30 cellular contexts compared by ENCODE assay signal in genomic region chr3:147956615-147957014, GRCh38.
"Had no signal": no experiment of that assay in that cellular context is flagged by ENCODE, and none has a peak within 500 bp of the region (broad histone marks: within the 10 kb centered on the region; RNA-seq: fewer than 3 reads in every experiment).

No MANE protein-coding gene starts in this region.

- H3K27me3 ChIP-seq: left lung, pancreas, sigmoid colon, spleen, suprapubic skin, tibial artery, upper lobe of right lung had no signal

- H3K27ac ChIP-seq: left lung, lower lobe of right lung, pancreas, prostate gland, sigmoid colon, spleen, suprapubic skin, thoracic aorta, tibial artery, upper lobe of right lung had no signal

- H3K4me1 ChIP-seq: left lung, lower lobe of right lung, pancreas, prostate gland, sigmoid colon, spleen, suprapubic skin, tibial artery, upper lobe of right lung had no signal

- H3K4me1 Mint-ChIP-seq: immature natural killer cell; naive thymus-derived CD8-positive, alpha-beta T cell; nephron; stimulated activated effector memory CD8-positive, alpha-beta T cell treated with anti-CD3 and anti-CD28 coated beads, Interleukin-12 subunit alpha, Interleukin-12 subunit beta, amount 100 ng/mL, for 72 hours had no signal

- H3K27ac Mint-ChIP-seq: immature natural killer cell; naive thymus-derived CD8-positive, alpha-beta T cell; nephron; stimulated activated effector memory CD8-positive, alpha-beta T cell treated with anti-CD3 and anti-CD28 coated beads, Interleukin-12 subunit alpha, Interleukin-12 subunit beta, amount 100 ng/mL, for 72 hours; stimulated activated naive CD8-positive, alpha-beta T cell treated with anti-CD3 and anti-CD28 coated beads, Interleukin-15, Interleukin-2, amounts not matched to agents 100 ng/mL and 50 ng/mL, for 24 hours had no signal

- H3K9me3 ChIP-seq: lower lobe of right lung, pancreas, prostate gland, suprapubic skin, thoracic aorta, tibial artery had no signal

- DNase-seq: immature natural killer cell; kidney; left colon; left lung; lower lobe of right lung; mammary epithelial cell; mesenchymal stem cell; naive thymus-derived CD8-positive, alpha-beta T cell; nucleus accumbens; pancreas; posterior cingulate gyrus; retina; right cardiac atrium; sigmoid colon; small intestine; spleen; stimulated activated CD4-positive, alpha-beta T cell treated with anti-CD3 and anti-CD28 coated beads, Interleukin-4, amount 100 ng/mL, for 24 hours; stimulated activated naive CD4-positive, alpha-beta T cell; tibial artery; trophoblast cell; upper lobe of right lung had no signal

- H3K36me3 ChIP-seq: left lung, lower lobe of right lung, pancreas, prostate gland, sigmoid colon, spleen, suprapubic skin, thoracic aorta, tibial artery, upper lobe of right lung had no signal

- H3K27me3 Mint-ChIP-seq: stimulated activated naive CD8-positive, alpha-beta T cell treated with anti-CD3 and anti-CD28 coated beads, Interleukin-15, Interleukin-2, amounts not matched to agents 100 ng/mL and 50 ng/mL, for 24 hours had no signal

- H3K4me3 ChIP-seq: left lung, lower lobe of right lung, pancreas, prostate gland, sigmoid colon, spleen, suprapubic skin, thoracic aorta, tibial artery, upper lobe of right lung had no signal

- FAIRE-seq: islet of Langerhans, kidney, pancreas, small intestine, urothelium cell line had no signal

- H3K36me3 Mint-ChIP-seq: immature natural killer cell; stimulated activated effector memory CD8-positive, alpha-beta T cell treated with anti-CD3 and anti-CD28 coated beads, Interleukin-12 subunit alpha, Interleukin-12 subunit beta, amount 100 ng/mL, for 72 hours had no signal

- H3K4me3 Mint-ChIP-seq: immature natural killer cell; naive thymus-derived CD8-positive, alpha-beta T cell; nephron; neural crest cell; stimulated activated effector memory CD8-positive, alpha-beta T cell treated with anti-CD3 and anti-CD28 coated beads, Interleukin-12 subunit alpha, Interleukin-12 subunit beta, amount 100 ng/mL, for 72 hours; stimulated activated naive CD8-positive, alpha-beta T cell treated with anti-CD3 and anti-CD28 coated beads, Interleukin-15, Interleukin-2, amounts not matched to agents 100 ng/mL and 50 ng/mL, for 24 hours had no signal

- ATAC-seq: left colon; left lung; lower lobe of right lung; naive thymus-derived CD8-positive, alpha-beta T cell; pancreas; right cardiac atrium; stimulated activated effector memory CD8-positive, alpha-beta T cell treated with anti-CD3 and anti-CD28 coated beads, Interleukin-12 subunit alpha, Interleukin-12 subunit beta, amount 100 ng/mL, for 72 hours; upper lobe of right lung had no signal
